ENCODE assay signal across 1 cellular context in the genomic region with DNA sequence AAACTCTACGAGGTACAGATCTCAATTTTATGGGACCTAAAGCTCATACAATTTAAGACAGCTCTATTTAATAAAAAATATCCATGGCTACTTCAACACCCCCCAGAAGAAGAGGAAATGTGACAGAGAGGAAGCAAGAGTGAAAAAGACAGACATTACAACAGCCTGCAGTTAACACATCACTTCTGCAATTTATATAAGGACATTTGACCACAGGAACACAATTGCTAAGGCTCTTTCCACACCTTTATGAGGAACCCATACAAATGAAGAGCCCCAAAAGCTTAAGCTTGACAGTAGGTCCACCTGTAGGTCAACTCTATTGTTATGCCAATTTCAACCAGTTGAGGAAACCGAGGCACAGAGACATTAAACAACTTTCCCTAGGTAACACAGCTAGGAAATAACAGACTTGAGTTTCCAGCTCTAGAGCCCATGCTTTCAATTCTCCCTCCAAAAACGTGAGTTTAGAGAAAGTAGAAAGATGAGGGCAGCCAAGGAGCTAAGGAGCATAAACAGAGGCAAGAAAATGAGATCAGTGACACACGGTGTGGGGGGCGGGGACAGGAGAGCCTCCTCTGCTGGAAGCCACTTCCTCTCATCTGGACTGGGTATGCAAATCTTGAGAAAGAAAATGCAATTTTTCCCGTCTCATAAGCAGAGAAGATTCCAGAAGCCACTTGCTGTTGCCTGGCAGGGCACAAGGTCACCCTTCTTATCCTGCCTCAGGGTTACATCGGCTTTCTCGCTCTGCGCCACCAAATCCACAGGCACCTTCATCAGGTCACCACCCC.
TF ChIP-seq lines count a peak whose summit lies in the region.

No MANE protein-coding gene starts in this region.

TF ChIP-seq in GM23338, 12 proteins besides CTCF, POLR2A, EP300 and RAD21 (continued from another document):
- TF ChIP-seq ZNF462 (CRISPR knock-in tag; IDR thresholded peaks at IDR 0.05): no peak
- TF ChIP-seq ZNF331 (CRISPR knock-in tag; IDR thresholded peaks at IDR 0.05; ENCODE audit: low read depth): no peak
- TF ChIP-seq, protein P1, sequence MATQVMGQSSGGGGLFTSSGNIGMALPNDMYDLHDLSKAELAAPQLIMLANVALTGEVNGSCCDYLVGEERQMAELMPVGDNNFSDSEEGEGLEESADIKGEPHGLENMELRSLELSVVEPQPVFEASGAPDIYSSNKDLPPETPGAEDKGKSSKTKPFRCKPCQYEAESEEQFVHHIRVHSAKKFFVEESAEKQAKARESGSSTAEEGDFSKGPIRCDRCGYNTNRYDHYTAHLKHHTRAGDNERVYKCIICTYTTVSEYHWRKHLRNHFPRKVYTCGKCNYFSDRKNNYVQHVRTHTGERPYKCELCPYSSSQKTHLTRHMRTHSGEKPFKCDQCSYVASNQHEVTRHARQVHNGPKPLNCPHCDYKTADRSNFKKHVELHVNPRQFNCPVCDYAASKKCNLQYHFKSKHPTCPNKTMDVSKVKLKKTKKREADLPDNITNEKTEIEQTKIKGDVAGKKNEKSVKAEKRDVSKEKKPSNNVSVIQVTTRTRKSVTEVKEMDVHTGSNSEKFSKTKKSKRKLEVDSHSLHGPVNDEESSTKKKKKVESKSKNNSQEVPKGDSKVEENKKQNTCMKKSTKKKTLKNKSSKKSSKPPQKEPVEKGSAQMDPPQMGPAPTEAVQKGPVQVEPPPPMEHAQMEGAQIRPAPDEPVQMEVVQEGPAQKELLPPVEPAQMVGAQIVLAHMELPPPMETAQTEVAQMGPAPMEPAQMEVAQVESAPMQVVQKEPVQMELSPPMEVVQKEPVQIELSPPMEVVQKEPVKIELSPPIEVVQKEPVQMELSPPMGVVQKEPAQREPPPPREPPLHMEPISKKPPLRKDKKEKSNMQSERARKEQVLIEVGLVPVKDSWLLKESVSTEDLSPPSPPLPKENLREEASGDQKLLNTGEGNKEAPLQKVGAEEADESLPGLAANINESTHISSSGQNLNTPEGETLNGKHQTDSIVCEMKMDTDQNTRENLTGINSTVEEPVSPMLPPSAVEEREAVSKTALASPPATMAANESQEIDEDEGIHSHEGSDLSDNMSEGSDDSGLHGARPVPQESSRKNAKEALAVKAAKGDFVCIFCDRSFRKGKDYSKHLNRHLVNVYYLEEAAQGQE (IDR thresholded peaks at IDR 0.05; ENCODE audit: unreplicated experiment): no peak
TF ChIP-seq in GM23338: peak in this region for 0.
